Comparison of ENCODE assay signal across 9 cellular contexts in genomic region chr3:98556164-98557130, GRCh38. TPM values are rescaled to one million over a fixed set of nuclear protein-coding genes. Genes with fewer than 3 reads are reported as not detected.
A peak's percentile ranks its signal among the peaks of the same experiment; 100 is the strongest.
DNase-seq lines count a peak whose midpoint lies in the region; ATAC-seq, FAIRE-seq and TF ChIP-seq lines count a peak whose summit lies in the region.
"Had no signal": no experiment of that assay in that cellular context is flagged by ENCODE, and none has a peak within 500 bp of the region (broad histone marks: within the 10 kb centered on the region; RNA-seq: fewer than 3 reads in every experiment).

No MANE protein-coding gene starts in this region.

- H3K9me3 Mint-ChIP-seq in stimulated activated naive CD8-positive, alpha-beta T cell treated with anti-CD3 and anti-CD28 coated beads, Interleukin-15, Interleukin-2, amounts not matched to agents 100 ng/mL and 50 ng/mL, for 24 hours, result no peaks in the 10 kb centered on the region
- H3K9me3 Mint-ChIP-seq in progenitor cell of endocrine pancreas (ENCODE audit: low read depth) (no peaks in the 10 kb centered on the region), neural progenitor cell (no peaks in the 10 kb centered on the region)

- no peaks in the 10 kb centered on the region for H4K20me1 ChIP-seq in OCI-LY3 (ENCODE audit: insufficient read depth, low read length)
- H4K20me1 ChIP-seq in neural progenitor cell (ENCODE audit: low read depth), result no peaks in the 10 kb centered on the region

- no peak for TF ChIP-seq CTCF in OCI-LY3 (IDR thresholded peaks at IDR 0.05; ENCODE audit: low read depth, low read length)
- TF ChIP-seq CTCF in progenitor cell of endocrine pancreas (IDR thresholded peaks at IDR 0.05; ENCODE audit: unreplicated experiment), result no peak
- no peak for TF ChIP-seq CTCF in neural progenitor cell (IDR thresholded peaks at IDR 0.05)

- no peaks in the 10 kb centered on the region for H3K79me1 ChIP-seq in neuronal stem cell (ENCODE audit: low read depth, low read length)

- no peak overlapping the region for H4K91ac ChIP-seq in neuronal stem cell (ENCODE audit: low read depth, low read length, poor library complexity)

- ATAC-seq in HG02571 (IDR thresholded peaks at IDR 0.05; ENCODE audit: unreplicated experiment), result peak; percentile 71

- H3K36me3 ChIP-seq in OCI-LY3 (replicated peaks; ENCODE audit: low read depth, low read length) (no peaks in the 10 kb centered on the region), neuronal stem cell (replicated peaks in 1 of 2; ENCODE audit: control insufficient read depth in 2 of 2, insufficient read depth in 2 of 2, low read length in 2 of 2) (no peaks in the 10 kb centered on the region), neural progenitor cell (no peaks in the 10 kb centered on the region)

- peaks cover 4% of the 10 kb centered on the region for H3K36me3 Mint-ChIP-seq in stimulated activated naive CD8-positive, alpha-beta T cell treated with anti-CD3 and anti-CD28 coated beads, Interleukin-15, Interleukin-2, amounts not matched to agents 100 ng/mL and 50 ng/mL, for 24 hours (ENCODE audit: low read depth)
- H3K36me3 Mint-ChIP-seq in progenitor cell of endocrine pancreas (ENCODE audit: insufficient read depth), result no peaks in the 10 kb centered on the region
- H3K36me3 Mint-ChIP-seq in neural progenitor cell, result no peaks in the 10 kb centered on the region

- no peaks in the 10 kb centered on the region for H3F3A ChIP-seq in neural progenitor cell (ENCODE audit: low read depth)

- H3K14ac ChIP-seq in neuronal stem cell (ENCODE audit: low read length), result no peak overlapping the region

- no peak overlapping the region for H3K23ac ChIP-seq in neuronal stem cell (ENCODE audit: low read depth, low read length, poor library complexity)

- H3K79me2 ChIP-seq in OCI-LY3 (ENCODE audit: low read length) (no peaks in the 10 kb centered on the region), neural progenitor cell (ENCODE audit: low read depth) (no peaks in the 10 kb centered on the region)

- H3K4me3 ChIP-seq in OCI-LY3 (ENCODE audit: low read length), result peak overlapping the region; percentile 68
- no peak overlapping the region for H3K4me3 ChIP-seq in neuronal stem cell (ENCODE audit: low read length in 2 of 2)
- H3K4me3 ChIP-seq in neural progenitor cell, result no peak overlapping the region

- H2BK15ac ChIP-seq in neuronal stem cell (ENCODE audit: low read length), result no peak overlapping the region

- DNase-seq in GM12892 (ENCODE audit: insufficient read length), result no peak
- peak; percentile 5 for DNase-seq in amniotic epithelial cell (ENCODE audit: low read depth)
- no peak for DNase-seq in progenitor cell of endocrine pancreas (ENCODE audit: low spot score, unreplicated experiment)
- DNase-seq in neuronal stem cell (ENCODE audit: low spot score), result no peak
- no peak for DNase-seq in neural progenitor cell (ENCODE audit: low spot score)

- 100% methylated on average over 1 of the region's 7 CpGs for WGBS in neuronal stem cell (ENCODE audit: extremely low coverage in 2 of 2, insufficient read length in 2 of 2, insufficient replicate concordance in 1 of 2), 2 donors

- H3K4ac ChIP-seq in neuronal stem cell (ENCODE audit: low read length), result no peak overlapping the region

- peak; percentile 52 for TF ChIP-seq POLR2A in GM12892 (IDR thresholded peaks at IDR 0.05; ENCODE audit: low read depth, low read length)

- no peak overlapping the region for H2BK12ac ChIP-seq in neuronal stem cell (ENCODE audit: low read length)

- H2AK5ac ChIP-seq in neuronal stem cell (ENCODE audit: low read depth, low read length), result no peak overlapping the region

- H3K9ac ChIP-seq in OCI-LY3 (ENCODE audit: low read length) (no peak overlapping the region), neuronal stem cell (ENCODE audit: low read depth, low read length, poor library complexity) (no peak overlapping the region), neural progenitor cell (no peak overlapping the region)

- peak overlapping the region; percentile 71 for H3K4me3 Mint-ChIP-seq in stimulated activated naive CD8-positive, alpha-beta T cell treated with anti-CD3 and anti-CD28 coated beads, Interleukin-15, Interleukin-2, amounts not matched to agents 100 ng/mL and 50 ng/mL, for 24 hours
- H3K4me3 Mint-ChIP-seq in progenitor cell of endocrine pancreas (ENCODE audit: low read depth) (no peak overlapping the region), neural progenitor cell (no peak overlapping the region)

- H3K4me2 ChIP-seq in OCI-LY3 (ENCODE audit: low read length) (peak overlapping the region; percentile 81), neuronal stem cell (ENCODE audit: insufficient read depth, low read length, poor library complexity, severe bottlenecking) (no peak overlapping the region), neural progenitor cell (no peak overlapping the region)

- H3K4me1 ChIP-seq in OCI-LY3 (ENCODE audit: low read length) (peaks cover 29% of the 10 kb centered on the region), neuronal stem cell (ENCODE audit: control insufficient read depth in 2 of 2, insufficient read depth in 1 of 2, low read depth in 1 of 2, low read length in 2 of 2) (no peaks in the 10 kb centered on the region), neural progenitor cell (peaks cover 5% of the 10 kb centered on the region)

- H3K27ac ChIP-seq in OCI-LY3 (ENCODE audit: low read length) (no peak overlapping the region), neuronal stem cell (replicated peaks; ENCODE audit: low read length) (no peak overlapping the region), neural progenitor cell (no peak overlapping the region)
- H3K27ac ChIP-seq: HL-60 had no signal

- H3K18ac ChIP-seq in neuronal stem cell (ENCODE audit: low read length), result no peak overlapping the region

- H3K27ac Mint-ChIP-seq in stimulated activated naive CD8-positive, alpha-beta T cell treated with anti-CD3 and anti-CD28 coated beads, Interleukin-15, Interleukin-2, amounts not matched to agents 100 ng/mL and 50 ng/mL, for 24 hours, result peak overlapping the region; percentile 99
- H3K27ac Mint-ChIP-seq in progenitor cell of endocrine pancreas (no peak overlapping the region), neural progenitor cell (no peak overlapping the region)

- peak; percentile 99 for FAIRE-seq in GM12892 (lab: Jason Lieb, UNC)

- H3K9me3 ChIP-seq in OCI-LY3 (ENCODE audit: insufficient read depth, low read length) (no peaks in the 10 kb centered on the region), neuronal stem cell (replicated peaks in 1 of 2; ENCODE audit: control insufficient read depth in 2 of 2, insufficient read depth in 1 of 2, low read depth in 1 of 2, low read length in 2 of 2) (no peaks in the 10 kb centered on the region), neural progenitor cell (ENCODE audit: low read depth) (no peaks in the 10 kb centered on the region)

- H2BK5ac ChIP-seq in neuronal stem cell (ENCODE audit: low read length), result no peak overlapping the region

- no peaks in the 10 kb centered on the region for H3K27me3 Mint-ChIP-seq in stimulated activated naive CD8-positive, alpha-beta T cell treated with anti-CD3 and anti-CD28 coated beads, Interleukin-15, Interleukin-2, amounts not matched to agents 100 ng/mL and 50 ng/mL, for 24 hours
- H3K27me3 Mint-ChIP-seq in progenitor cell of endocrine pancreas, result no peaks in the 10 kb centered on the region
- peaks cover 4% of the 10 kb centered on the region for H3K27me3 Mint-ChIP-seq in neural progenitor cell (ENCODE audit: insufficient read depth, low read depth)

- H2AFZ ChIP-seq in OCI-LY3 (ENCODE audit: low read depth, low read length) (0 out of 2 replicates have a peak overlapping the region, but pooled peaks have one; percentile 15), neuronal stem cell (ENCODE audit: low read length) (no peak overlapping the region), neural progenitor cell (replicated peaks) (no peak overlapping the region)

- H2BK120ac ChIP-seq in neuronal stem cell (ENCODE audit: low read depth, low read length), result no peak overlapping the region

- peaks cover 88% of the 10 kb centered on the region for H3K4me1 Mint-ChIP-seq in stimulated activated naive CD8-positive, alpha-beta T cell treated with anti-CD3 and anti-CD28 coated beads, Interleukin-15, Interleukin-2, amounts not matched to agents 100 ng/mL and 50 ng/mL, for 24 hours (ENCODE audit: low read depth)
- H3K4me1 Mint-ChIP-seq in progenitor cell of endocrine pancreas (ENCODE audit: low read depth), result no peaks in the 10 kb centered on the region
- peaks cover 4% of the 10 kb centered on the region for H3K4me1 Mint-ChIP-seq in neural progenitor cell

- peaks cover 63% of the 10 kb centered on the region for H3K27me3 ChIP-seq in OCI-LY3 (ENCODE audit: low read depth, low read length)
- peaks cover 0 to 8% (median 0%) of the 10 kb centered on the region in 3 experiments for H3K27me3 ChIP-seq in neuronal stem cell (ENCODE audit: control insufficient read depth in 3 of 3, insufficient read depth in 3 of 3, low read depth in 1 of 3, low read length in 3 of 3)
- H3K27me3 ChIP-seq in neural progenitor cell, result no peaks in the 10 kb centered on the region

- no peak overlapping the region for H4K8ac ChIP-seq in neuronal stem cell (ENCODE audit: low read depth, low read length)

RNA-seq across cellular contexts. Expression of gene GPR15, which starts 24.7 kb away (rescaled TPM):
- 124 TPM for polyA plus RNA-seq in GM12892 (2012; ENCODE audit: missing spikeins)
- total RNA-seq in progenitor cell of endocrine pancreas, result not detected in 2 replicates
- not detected for polyA plus RNA-seq in neuronal stem cell (2013, experiment 1 of 2)
- not detected for polyA plus RNA-seq in neuronal stem cell (2013, experiment 2 of 2)
- total RNA-seq in neural progenitor cell (ENCODE audit: low replicate concordance), result not detected in 2 replicates

RNA-seq across cellular contexts. Expression of gene CLDND1, which starts 33.7 kb away (rescaled TPM):
- polyA plus RNA-seq in GM12892 (2012; ENCODE audit: missing spikeins), result 98.8 TPM
- 100 and 101 TPM in 2 replicates for total RNA-seq in progenitor cell of endocrine pancreas
- 104 TPM for polyA plus RNA-seq in neuronal stem cell (2013, experiment 1 of 2)
- 103 TPM for polyA plus RNA-seq in neuronal stem cell (2013, experiment 2 of 2)
- total RNA-seq in neural progenitor cell (ENCODE audit: low replicate concordance), result 110 and 176 TPM in 2 replicates

RNA-seq across cellular contexts. Expression of gene CPOX, which starts 37.0 kb away (rescaled TPM):
- 91.8 TPM for polyA plus RNA-seq in GM12892 (2012; ENCODE audit: missing spikeins)
- total RNA-seq in progenitor cell of endocrine pancreas (20.4 and 24.4 TPM in 2 replicates), neural progenitor cell (ENCODE audit: low replicate concordance) (26.3 and 31.3 TPM in 2 replicates)
- 14.4 TPM for polyA plus RNA-seq in neuronal stem cell (2013, experiment 1 of 2)
- polyA plus RNA-seq in neuronal stem cell (2013, experiment 2 of 2), result 14.2 TPM

RNA-seq across cellular contexts. Expression of gene OR5K2, which starts 59.0 kb away (rescaled TPM):
- polyA plus RNA-seq in GM12892 (2012; ENCODE audit: missing spikeins), result not detected
- total RNA-seq in progenitor cell of endocrine pancreas (not detected in 2 replicates), neural progenitor cell (ENCODE audit: low replicate concordance) (not detected in 2 replicates)
- polyA plus RNA-seq in neuronal stem cell (2013, experiment 1 of 2), result not detected
- not detected for polyA plus RNA-seq in neuronal stem cell (2013, experiment 2 of 2)
